8 cellular contexts compared by ENCODE assay signal in the genomic region with DNA sequence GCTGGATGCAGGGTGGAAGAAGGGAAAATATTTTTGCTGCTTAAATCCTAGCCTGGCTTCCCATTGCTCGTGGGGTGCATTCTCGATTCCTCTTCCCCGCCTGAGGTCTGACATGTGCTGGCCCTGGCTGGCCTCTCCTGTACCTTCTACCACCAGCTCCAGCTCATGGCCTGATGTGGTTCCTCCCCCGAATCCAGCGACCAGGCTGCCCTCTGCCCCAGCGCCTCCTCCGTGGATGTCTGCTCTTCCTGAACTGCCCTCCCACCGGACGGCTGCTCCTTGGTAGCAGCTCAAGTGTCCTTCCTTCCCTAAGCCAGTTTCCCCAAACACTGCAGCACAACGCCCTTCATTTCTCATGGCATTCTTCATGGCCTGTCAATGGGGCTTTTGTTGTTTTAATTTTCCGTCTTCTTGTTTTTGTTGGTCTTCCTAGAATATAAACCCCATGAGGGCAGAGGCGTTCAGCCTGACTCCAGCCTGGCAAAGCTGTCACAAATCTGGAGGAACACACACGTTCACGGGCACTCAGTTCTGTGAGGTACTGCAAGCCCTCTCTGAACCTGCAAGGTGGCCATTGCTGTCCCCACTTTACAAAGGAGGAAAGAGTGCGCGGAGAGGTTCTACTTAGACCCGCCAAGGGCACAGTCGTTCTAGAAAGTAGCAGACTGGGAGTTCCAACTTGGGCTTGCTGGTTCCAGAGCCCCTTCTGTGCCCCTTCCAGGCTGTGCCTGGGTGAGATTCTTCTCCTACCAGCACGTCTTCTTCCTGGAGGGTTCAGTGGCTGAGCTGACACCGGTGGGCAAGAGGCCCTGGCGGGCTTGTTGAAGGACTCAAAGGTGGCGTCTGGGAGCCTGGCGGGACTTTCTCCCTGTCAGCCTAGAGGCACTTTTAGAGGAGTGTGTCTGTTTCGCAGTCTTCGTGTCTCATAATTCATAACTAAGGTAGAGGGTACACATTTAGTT. TPM values are rescaled to one million over a fixed set of nuclear protein-coding genes. Genes with fewer than 3 reads are reported as not detected.
DNase-seq lines count a peak whose midpoint lies in the region; ATAC-seq, FAIRE-seq and TF ChIP-seq lines count a peak whose summit lies in the region.
"Had no signal": no experiment of that assay in that cellular context is flagged by ENCODE, and none has a peak within 500 bp of the region (broad histone marks: within the 10 kb centered on the region; RNA-seq: fewer than 3 reads in every experiment).

No MANE protein-coding gene starts in this region.

- intact Hi-C loops in esophagus squamous epithelium (cut with DNase I) = loop anchor here (10.0 kb wide), 1 partner anchor 63 kb away; no protein-coding TSS in a partner anchor
- intact Hi-C loops in sigmoid colon (cut with DNase I) = loop anchor here (5.0 kb wide), 2 partner anchors 39 to 71 kb away; a partner anchor contains a TSS

- H3K27ac ChIP-seq in RWPE2 (ENCODE audit: poor library complexity, severe bottlenecking) = peak overlapping the region; percentile 91
- peak overlapping the region; percentile 43 to 90 (median 81) for H3K27ac ChIP-seq in esophagus squamous epithelium
- H3K27ac ChIP-seq in sigmoid colon = peak overlapping the region; percentile 78 to 87 (median 84)

- H3K4me3 ChIP-seq in HAP-1 = peak overlapping the region; percentile 29
- no peak overlapping the region for H3K4me3 ChIP-seq in RWPE2 (ENCODE audit: severe bottlenecking)
- peak overlapping the region in 3 of 4 donors; percentile 65 to 79 (median 74) for H3K4me3 ChIP-seq in esophagus squamous epithelium
- peak overlapping the region in 3 of 4 donors; percentile 72 to 82 (median 80) for H3K4me3 ChIP-seq in sigmoid colon

- in situ Hi-C loops in HAP-1 (cut with MboI; ENCODE audit: low sequenced_read_pairs) = no loop called here

- FAIRE-seq in GM19239 (lab: Jason Lieb, UNC) = no peak
- FAIRE-seq: TTC549 had no signal

- 70 to 82% methylated on average over 14 to 23 of the region's 25 CpGs for WGBS in esophagus squamous epithelium, 2 donors
- WGBS in sigmoid colon, 2 donors = 79 to 82% methylated on average over 25 of the region's 25 CpGs

- H3K27me3 ChIP-seq in HAP-1 (ENCODE audit: low read depth) (no peaks in the 10 kb centered on the region), RWPE2 (ENCODE audit: insufficient read depth, poor library complexity, severe bottlenecking) (no peaks in the 10 kb centered on the region), esophagus squamous epithelium (no peaks in the 10 kb centered on the region), sigmoid colon (no peaks in the 10 kb centered on the region)

- H3K36me3 ChIP-seq in HAP-1 (replicated peaks) (peaks cover 3% of the 10 kb centered on the region; the same call in 1 of the 2 replicates), RWPE2 (ENCODE audit: low read depth) (no peaks in the 10 kb centered on the region), esophagus squamous epithelium (no peaks in the 10 kb centered on the region), sigmoid colon (no peaks in the 10 kb centered on the region)

- no peak for TF ChIP-seq EP300 in sigmoid colon (IDR thresholded peaks at IDR 0.05)

- TF ChIP-seq CTCF in RWPE2 (IDR thresholded peaks at IDR 0.05; ENCODE audit: poor library complexity, severe bottlenecking) (no peak), esophagus squamous epithelium (IDR thresholded peaks at IDR 0.05) (no peak), sigmoid colon (IDR thresholded peaks at IDR 0.05) (no peak)

- no peak for ATAC-seq in RWPE2 (ENCODE audit: low read depth)

- no peak for TF ChIP-seq POLR2A in esophagus squamous epithelium (IDR thresholded peaks at IDR 0.05)
- TF ChIP-seq POLR2A in sigmoid colon (IDR thresholded peaks at IDR 0.05) = no peak

- peaks cover 11% of the 10 kb centered on the region for H3K4me1 ChIP-seq in HAP-1
- H3K4me1 ChIP-seq in RWPE2 (ENCODE audit: insufficient read depth, poor library complexity, severe bottlenecking) = peaks cover 14% of the 10 kb centered on the region
- peaks cover 21 to 44% (median 29%) of the 10 kb centered on the region in 3 donors for H3K4me1 ChIP-seq in esophagus squamous epithelium
- H3K4me1 ChIP-seq in sigmoid colon = peaks cover 0 to 38% (median 33%) of the 10 kb centered on the region in 4 donors

- DNase-seq in HAP-1 (ENCODE audit: low spot score in 2 of 2) = no peak
- no peak for DNase-seq in RWPE2 (ENCODE audit: low spot score)
- DNase-seq in esophagus squamous epithelium (lab: John Stamatoyannopoulos, UW) = no peak
- DNase-seq in sigmoid colon = no peak
- DNase-seq in NCI-H1048 (lab: John Stamatoyannopoulos, UW) = no peak
- DNase-seq in activated gamma-delta T cell (lab: John Stamatoyannopoulos, UW) = no peak
- no peak for DNase-seq in GM19239 (ENCODE audit: insufficient read length, low spot score)

- H3K9me3 ChIP-seq in HAP-1 = no peaks in the 10 kb centered on the region
- H3K9me3 ChIP-seq in RWPE2 (ENCODE audit: severe bottlenecking) = no peaks in the 10 kb centered on the region
- no peaks in the 10 kb centered on the region for H3K9me3 ChIP-seq in esophagus squamous epithelium
- H3K9me3 ChIP-seq in sigmoid colon = no peaks in the 10 kb centered on the region

RNA-seq across cellular contexts. Expression of a gene that starts 1.0 kb away (rescaled TPM):
- 10 to 100 TPM; 13.7 to 24.0 (median 20.9) TPM for total RNA-seq in esophagus squamous epithelium
- 10 to 100 TPM; 18.3 to 43.8 (median 29.2) TPM for total RNA-seq in sigmoid colon
- 10 to 100 TPM; 18.0 to 63.1 (median 20.4) TPM for polyA plus RNA-seq in sigmoid colon

RNA-seq across cellular contexts. Expression of a gene that starts 39.7 kb away (rescaled TPM):
- 10 to 100 TPM; 11.4 to 23.3 (median 12.6) TPM for total RNA-seq in esophagus squamous epithelium
- 10 to 100 TPM; 13.7 to 25.4 (median 21.9) TPM for total RNA-seq in sigmoid colon
- 10 to 100 TPM; 37.8 to 70.3 (median 40.6) TPM for polyA plus RNA-seq in sigmoid colon
